In genomic region chr10:119869398-119869797, GRCh38 we compare ENCODE assay signal across 8 cellular contexts. TPM values are rescaled to one million over a fixed set of nuclear protein-coding genes. Genes with fewer than 3 reads are reported as not detected.
DNase-seq lines count a peak whose midpoint lies in the region; ATAC-seq and TF ChIP-seq lines count a peak whose summit lies in the region.
"Not testable (repeated sequence)": the region's sequence is repeated elsewhere in the genome, so short reads cannot be mapped to it uniquely, and the experiment has no call there.

No MANE protein-coding gene starts in this region.

- intact Hi-C loops in CD4-positive, alpha-beta T cell (cut with DNase I, micrococcal nuclease), result not testable (repeated sequence)

- not testable (repeated sequence) for H3K36me3 ChIP-seq in HAP-1 (replicated peaks)
- peaks cover 14% of the 10 kb centered on the region for H3K36me3 ChIP-seq in MG63

- not testable (repeated sequence) for H3K27me3 ChIP-seq in CD4-positive, alpha-beta T cell (ENCODE audit: control insufficient read depth, insufficient read depth, low read length); HAP-1 (ENCODE audit: low read depth); MG63

- in situ Hi-C loops in HAP-1 (cut with MboI; ENCODE audit: low sequenced_read_pairs), result not testable (repeated sequence)

- not testable (repeated sequence) for H3K9me3 ChIP-seq in CD4-positive, alpha-beta T cell (ENCODE audit: control insufficient read depth, low read length); HAP-1; MG63

- not testable (repeated sequence) for H3K9me3 Mint-ChIP-seq in CD4-positive, alpha-beta T cell; activated CD4-positive, alpha-beta memory T cell treated with anti-CD3 and anti-CD28 coated beads, Interleukin-2, amount 10 ng/mL, durations not matched to agents 7 days and 5 days; activated naive CD4-positive, alpha-beta T cell treated with anti-CD3 and anti-CD28 coated beads, Interleukin-2, amount 50 U/mL, for 24 hours; central memory CD8-positive, alpha-beta T cell; naive thymus-derived CD8-positive, alpha-beta T cell; stimulated activated naive CD8-positive, alpha-beta T cell treated with anti-CD3 and anti-CD28 coated beads, Interleukin-15, Interleukin-2, amounts not matched to agents 100 ng/mL and 50 ng/mL, for 24 hours

- peaks cover 60% of the 10 kb centered on the region for H3K4me1 Mint-ChIP-seq in CD4-positive, alpha-beta T cell (ENCODE audit: low read depth)
- H3K4me1 Mint-ChIP-seq in activated CD4-positive, alpha-beta memory T cell treated with anti-CD3 and anti-CD28 coated beads, Interleukin-2, amount 10 ng/mL, durations not matched to agents 7 days and 5 days, result peaks cover 59% of the 10 kb centered on the region
- H3K4me1 Mint-ChIP-seq in activated naive CD4-positive, alpha-beta T cell treated with anti-CD3 and anti-CD28 coated beads, Interleukin-2, amount 50 U/mL, for 24 hours, result peaks cover 60% of the 10 kb centered on the region
- peaks cover 57% of the 10 kb centered on the region for H3K4me1 Mint-ChIP-seq in central memory CD8-positive, alpha-beta T cell
- H3K4me1 Mint-ChIP-seq in naive thymus-derived CD8-positive, alpha-beta T cell, result peaks cover 24 to 71% (median 61%) of the 10 kb centered on the region in 4 donors
- H3K4me1 Mint-ChIP-seq in stimulated activated naive CD8-positive, alpha-beta T cell treated with anti-CD3 and anti-CD28 coated beads, Interleukin-15, Interleukin-2, amounts not matched to agents 100 ng/mL and 50 ng/mL, for 24 hours (ENCODE audit: low read depth), result peaks cover 60% of the 10 kb centered on the region

- POLR2A ChIA-PET in CD4-positive, alpha-beta T cell (lab: Charles Lee), result interaction anchor here (0.8 kb wide), 1 partner anchor 10 kb away, joined by 3 read pairs; no protein-coding TSS in a partner anchor
- POLR2A ChIA-PET in activated CD4-positive, alpha-beta memory T cell treated with anti-CD3 and anti-CD28 coated beads, Interleukin-2, amount 10 ng/mL, durations not matched to agents 7 days and 5 days (lab: Charles Lee); naive thymus-derived CD8-positive, alpha-beta T cell (lab: Charles Lee): not testable (repeated sequence)

- not testable (repeated sequence) for H3K27ac Mint-ChIP-seq in CD4-positive, alpha-beta T cell; activated CD4-positive, alpha-beta memory T cell treated with anti-CD3 and anti-CD28 coated beads, Interleukin-2, amount 10 ng/mL, durations not matched to agents 7 days and 5 days; stimulated activated naive CD8-positive, alpha-beta T cell treated with anti-CD3 and anti-CD28 coated beads, Interleukin-15, Interleukin-2, amounts not matched to agents 100 ng/mL and 50 ng/mL, for 24 hours
- peak overlapping the region; percentile 77 for H3K27ac Mint-ChIP-seq in activated naive CD4-positive, alpha-beta T cell treated with anti-CD3 and anti-CD28 coated beads, Interleukin-2, amount 50 U/mL, for 24 hours
- peak overlapping the region; percentile 61 for H3K27ac Mint-ChIP-seq in central memory CD8-positive, alpha-beta T cell (ENCODE audit: low read depth)
- H3K27ac Mint-ChIP-seq in naive thymus-derived CD8-positive, alpha-beta T cell, result peak overlapping the region in 1 of 10 donors; percentile 43

- H3K36me3 Mint-ChIP-seq in CD4-positive, alpha-beta T cell (ENCODE audit: low read depth), result peaks cover 17% of the 10 kb centered on the region
- peaks cover 41% of the 10 kb centered on the region for H3K36me3 Mint-ChIP-seq in activated CD4-positive, alpha-beta memory T cell treated with anti-CD3 and anti-CD28 coated beads, Interleukin-2, amount 10 ng/mL, durations not matched to agents 7 days and 5 days (ENCODE audit: low read depth)
- not testable (repeated sequence) for H3K36me3 Mint-ChIP-seq in activated naive CD4-positive, alpha-beta T cell treated with anti-CD3 and anti-CD28 coated beads, Interleukin-2, amount 50 U/mL, for 24 hours
- H3K36me3 Mint-ChIP-seq in central memory CD8-positive, alpha-beta T cell (ENCODE audit: insufficient read depth), result peaks cover 12% of the 10 kb centered on the region
- H3K36me3 Mint-ChIP-seq in naive thymus-derived CD8-positive, alpha-beta T cell, result peaks cover 4 to 10% (median 9%) of the 10 kb centered on the region in 3 donors
- peaks cover 37% of the 10 kb centered on the region for H3K36me3 Mint-ChIP-seq in stimulated activated naive CD8-positive, alpha-beta T cell treated with anti-CD3 and anti-CD28 coated beads, Interleukin-15, Interleukin-2, amounts not matched to agents 100 ng/mL and 50 ng/mL, for 24 hours (ENCODE audit: low read depth)

- peaks cover 12% of the 10 kb centered on the region for H3K4me1 ChIP-seq in HAP-1

- H3K27ac ChIP-seq in CD4-positive, alpha-beta T cell (ENCODE audit: low read depth, low read length), result not testable (repeated sequence)

- CTCF ChIA-PET in CD4-positive, alpha-beta T cell (lab: Charles Lee), result not testable (repeated sequence)
- CTCF ChIA-PET in activated CD4-positive, alpha-beta memory T cell treated with anti-CD3 and anti-CD28 coated beads, Interleukin-2, amount 10 ng/mL, durations not matched to agents 7 days and 5 days (lab: Charles Lee), result interaction anchor here (0.7 to 5.9 kb wide), 3 partner anchors 9 to 183 kb away, joined by 3 to 51 read pairs (median 5); partner anchors contain the start of gene INPP5F

- TF ChIP-seq CTCF in CD4-positive, alpha-beta T cell (IDR thresholded peaks at IDR 0.05), result not testable (repeated sequence)

- not testable (repeated sequence) for ATAC-seq in CD4-positive, alpha-beta T cell (ENCODE audit: poor library complexity); central memory CD8-positive, alpha-beta T cell (replicated peaks; ENCODE audit: extremely low read depth, poor library complexity, severe bottlenecking); naive thymus-derived CD8-positive, alpha-beta T cell

- not testable (repeated sequence) for H3K27me3 Mint-ChIP-seq in CD4-positive, alpha-beta T cell; activated CD4-positive, alpha-beta memory T cell treated with anti-CD3 and anti-CD28 coated beads, Interleukin-2, amount 10 ng/mL, durations not matched to agents 7 days and 5 days; activated naive CD4-positive, alpha-beta T cell treated with anti-CD3 and anti-CD28 coated beads, Interleukin-2, amount 50 U/mL, for 24 hours; central memory CD8-positive, alpha-beta T cell; naive thymus-derived CD8-positive, alpha-beta T cell; stimulated activated naive CD8-positive, alpha-beta T cell treated with anti-CD3 and anti-CD28 coated beads, Interleukin-15, Interleukin-2, amounts not matched to agents 100 ng/mL and 50 ng/mL, for 24 hours

- peak overlapping the region; percentile 34 for H3K4me3 Mint-ChIP-seq in CD4-positive, alpha-beta T cell
- H3K4me3 Mint-ChIP-seq in activated CD4-positive, alpha-beta memory T cell treated with anti-CD3 and anti-CD28 coated beads, Interleukin-2, amount 10 ng/mL, durations not matched to agents 7 days and 5 days, result peak overlapping the region; percentile 18
- peak overlapping the region; percentile 71 for H3K4me3 Mint-ChIP-seq in activated naive CD4-positive, alpha-beta T cell treated with anti-CD3 and anti-CD28 coated beads, Interleukin-2, amount 50 U/mL, for 24 hours
- peak overlapping the region; percentile 29 for H3K4me3 Mint-ChIP-seq in central memory CD8-positive, alpha-beta T cell
- peak overlapping the region in 7 of 10 donors; percentile 6 to 57 (median 38) for H3K4me3 Mint-ChIP-seq in naive thymus-derived CD8-positive, alpha-beta T cell
- peak overlapping the region; percentile 3 for H3K4me3 Mint-ChIP-seq in stimulated activated naive CD8-positive, alpha-beta T cell treated with anti-CD3 and anti-CD28 coated beads, Interleukin-15, Interleukin-2, amounts not matched to agents 100 ng/mL and 50 ng/mL, for 24 hours

- not testable (repeated sequence) for DNase-seq in CD4-positive, alpha-beta T cell; HAP-1 (ENCODE audit: low spot score in 2 of 2); MG63; activated CD4-positive, alpha-beta memory T cell treated with anti-CD3 and anti-CD28 coated beads, Interleukin-2, amount 10 ng/mL, durations not matched to agents 7 days and 5 days; central memory CD8-positive, alpha-beta T cell (ENCODE audit: low spot score in 2 of 2); naive thymus-derived CD8-positive, alpha-beta T cell

- H3K4me3 ChIP-seq in HAP-1 (peak overlapping the region; percentile 80), MG63 (peak overlapping the region; percentile 92)

RNA-seq across cellular contexts. Expression of gene MCMBP, which starts 3.2 kb away (rescaled TPM):
- total RNA-seq in CD4-positive, alpha-beta T cell, result 10 to 100 TPM; 14.5 to 14.6 TPM
- 46.3 and 53.0 TPM in 2 replicates for total RNA-seq in MG63 (2014; rRNA removed; shearing (Covaris generic); ENCODE audit: low replicate concordance)
- 10 to 100 TPM; 86.2 to 87.6 TPM for total RNA-seq in activated CD4-positive, alpha-beta memory T cell treated with anti-CD3 and anti-CD28 coated beads, Interleukin-2, amount 10 ng/mL, durations not matched to agents 7 days and 5 days
- total RNA-seq in naive thymus-derived CD8-positive, alpha-beta T cell, result 10 to 100 TPM; 48.2 to 50.9 TPM
- 10 to 100 TPM; 44.6 to 58.2 (median 57.2) TPM for polyA plus RNA-seq in naive thymus-derived CD8-positive, alpha-beta T cell

RNA-seq across cellular contexts. Expression of gene SEC23IP, which starts 23.1 kb away (rescaled TPM):
- total RNA-seq in CD4-positive, alpha-beta T cell, result 10 to 100 TPM; 18.1 to 21.1 TPM
- total RNA-seq in MG63 (2014; rRNA removed; shearing (Covaris generic); ENCODE audit: low replicate concordance), result 5.4 and 9.8 TPM in 2 replicates
- 10 to 100 TPM; 58.3 to 69.3 TPM for total RNA-seq in activated CD4-positive, alpha-beta memory T cell treated with anti-CD3 and anti-CD28 coated beads, Interleukin-2, amount 10 ng/mL, durations not matched to agents 7 days and 5 days
- total RNA-seq in naive thymus-derived CD8-positive, alpha-beta T cell, result 10 to 100 TPM; 61.4 to 70.0 TPM
- 10 to 100 TPM; 39.6 to 42.3 (median 40.8) TPM for polyA plus RNA-seq in naive thymus-derived CD8-positive, alpha-beta T cell

Comparison
In these comparisons a context has a peak if more than half of its experiments do, and no peak if none do; other contexts are left out.
1. H3K4me3 Mint-ChIP-seq: peak in every context shown above with its lines; median percentile 71 in activated naive CD4-positive, alpha-beta T cell treated with anti-CD3 and anti-CD28 coated beads, Interleukin-2, amount 50 U/mL, for 24 hours; 38 in naive thymus-derived CD8-positive, alpha-beta T cell; 34 in CD4-positive, alpha-beta T cell; 29 in central memory CD8-positive, alpha-beta T cell; 18 in activated CD4-positive, alpha-beta memory T cell treated with anti-CD3 and anti-CD28 coated beads, Interleukin-2, amount 10 ng/mL, durations not matched to agents 7 days and 5 days; 3 in stimulated activated naive CD8-positive, alpha-beta T cell treated with anti-CD3 and anti-CD28 coated beads, Interleukin-15, Interleukin-2, amounts not matched to agents 100 ng/mL and 50 ng/mL, for 24 hours.